In the genomic region with DNA sequence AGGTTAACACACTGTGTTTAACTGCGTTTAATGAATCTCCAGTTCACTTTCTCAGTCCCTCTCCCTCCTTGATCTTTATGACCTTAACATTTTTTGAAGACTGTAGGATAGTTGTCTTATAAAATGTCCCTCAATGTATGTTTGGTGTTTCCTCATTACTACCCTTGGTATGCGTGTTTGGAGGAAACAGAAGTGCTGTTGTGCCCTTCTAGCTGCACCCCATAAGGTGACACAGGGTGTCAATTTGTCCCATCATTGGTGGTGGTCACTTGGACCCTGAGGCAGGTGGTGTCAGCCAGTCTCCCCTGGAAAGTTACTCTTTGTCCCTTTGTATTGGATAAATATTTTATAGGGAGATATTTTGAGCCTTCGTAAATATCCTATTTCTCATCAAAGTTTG, we compare ENCODE assay signal across 19 cellular contexts. TPM values are rescaled to one million over a fixed set of nuclear protein-coding genes. Genes with fewer than 3 reads are reported as not detected.
DNase-seq lines count a peak whose midpoint lies in the region; ATAC-seq, FAIRE-seq and TF ChIP-seq lines count a peak whose summit lies in the region.
"Had no signal": no experiment of that assay in that cellular context is flagged by ENCODE, and none has a peak within 500 bp of the region (broad histone marks: within the 10 kb centered on the region; RNA-seq: fewer than 3 reads in every experiment).

No MANE protein-coding gene starts in this region.

- H4K20me1 ChIP-seq in IMR-90 (ENCODE audit: insufficient read depth, low read length) (peaks cover 20% of the 10 kb centered on the region; the same call in 1 of the 2 replicates), H1 (replicated peaks in 1 of 2; ENCODE audit: control insufficient read depth in 1 of 2, insufficient read depth in 2 of 2, low read length in 2 of 2) (peaks cover 3 to 4% of the 10 kb centered on the region in 2 experiments)

- H3K9me3 Mint-ChIP-seq in MCF 10A (ENCODE audit: unreplicated experiment): no peaks in the 10 kb centered on the region
- H3K9me3 Mint-ChIP-seq: H9, IgD-negative memory B cell had no signal

- no peaks in the 10 kb centered on the region for H3K4me1 ChIP-seq in breast epithelium
- H3K4me1 ChIP-seq in IMR-90 (ENCODE audit: control insufficient read depth, insufficient read depth, low read length): peaks cover 3% of the 10 kb centered on the region; the same call in 1 of the 2 replicates
- H3K4me1 ChIP-seq in H1 (replicated peaks in 1 of 4; ENCODE audit: control insufficient read depth in 3 of 4, insufficient read depth in 4 of 4, low read length in 3 of 4): no peaks in the 10 kb centered on the region
- peaks cover 0 to 3% of the 10 kb centered on the region in 2 donors for H3K4me1 ChIP-seq in kidney (ENCODE audit: control insufficient read depth in 1 of 2, insufficient read depth in 1 of 2, low read depth in 1 of 2, low read length in 2 of 2)
- H3K4me1 ChIP-seq: SJSA1 had no signal

- FAIRE-seq in H1 (lab: Jason Lieb, UNC): no peak
- FAIRE-seq in kidney (lab: Jason Lieb, UNC): no peak

- CTCF ChIA-PET in MCF 10A (lab: Yijun Ruan, JAX): interaction anchor here (1.3 kb wide), 1 partner anchor 179 kb away, joined by 4 read pairs; no protein-coding TSS in a partner anchor
- CTCF ChIA-PET in IMR-90 (lab: Yijun Ruan, JAX): no interaction called here
- CTCF ChIA-PET in H1 (lab: Charles Lee; ENCODE audit: partially characterized antibody): no interaction called here

- no peak for DNase-seq in MCF 10A (ENCODE audit: unreplicated experiment)
- DNase-seq in breast epithelium (ENCODE audit: low spot score in 2 of 2): no peak
- no peak for DNase-seq in IMR-90
- no peak for DNase-seq in H1 (ENCODE audit: low read depth in 1 of 2, low spot score in 2 of 2)
- DNase-seq in dermis blood vessel endothelial cell: no peak
- DNase-seq in kidney: no peak
- DNase-seq: C1 segment of cervical spinal cord, GDM1, H9, Kasumi-1, MM.1S, NCI-H1092 treated with DMSO at 0.1 percent for 48 hours, NCI-H2081 treated with DMSO at 0.1 percent for 48 hours, NCI-H446 treated with DMSO at 0.1 percent for 48 hours had no signal

- H3K4ac ChIP-seq in IMR-90 (ENCODE audit: low read depth, low read length) (no peak overlapping the region), H1 (replicated peaks; ENCODE audit: insufficient read length, low read depth, low read length) (no peak overlapping the region)

- no peak for TF ChIP-seq RAD21 in IMR-90 (IDR thresholded peaks at IDR 0.05; ENCODE audit: low read length)
- no peak for TF ChIP-seq RAD21 in H1 (IDR thresholded peaks at IDR 0.05 in 1 of 2, conservative IDR thresholded peaks at IDR 0.05 in 1 of 2; ENCODE audit: low read depth in 2 of 2, low read length in 2 of 2)

- no peak overlapping the region for H4K8ac ChIP-seq in IMR-90 (ENCODE audit: low read depth in 2 of 2, low read length in 2 of 2)
- H4K8ac ChIP-seq in H1 (ENCODE audit: extremely low read depth, insufficient read depth, low read length): no peak overlapping the region

- H3K27ac ChIP-seq in breast epithelium (no peak overlapping the region), IMR-90 (ENCODE audit: insufficient read depth, low read length) (no peak overlapping the region), H1 (ENCODE audit: low read depth, low read length) (no peak overlapping the region), kidney (ENCODE audit: low read depth in 2 of 2, low read length in 2 of 2) (no peak overlapping the region)
- H3K27ac ChIP-seq: HL-60, SJSA1 had no signal

- H4K91ac ChIP-seq in IMR-90 (ENCODE audit: insufficient read depth, low read depth, low read length) (no peak overlapping the region), H1 (replicated peaks; ENCODE audit: insufficient read length, low read length) (no peak overlapping the region)

- no peaks in the 10 kb centered on the region for H3K27me3 Mint-ChIP-seq in MCF 10A (ENCODE audit: insufficient read depth, unreplicated experiment)
- H3K27me3 Mint-ChIP-seq: IgD-negative memory B cell had no signal

- H3K4me3 ChIP-seq in breast epithelium (no peak overlapping the region), IMR-90 (ENCODE audit: insufficient read depth, low read depth, low read length) (no peak overlapping the region), H1 (ENCODE audit: extremely low read depth in 1 of 4, insufficient read depth in 2 of 4, low read depth in 3 of 4, low read length in 4 of 4) (no peak overlapping the region), kidney (ENCODE audit: low read length in 2 of 2) (no peak overlapping the region)
- H3K4me3 ChIP-seq: SJSA1 had no signal

- H3K79me1 ChIP-seq in IMR-90 (ENCODE audit: low read depth in 1 of 2, low read length in 2 of 2) (peaks cover 8 to 56% of the 10 kb centered on the region in 2 experiments), H1 (ENCODE audit: low read depth, low read length) (no peaks in the 10 kb centered on the region; the same call in 1 of the 2 replicates)

- no peak overlapping the region for H4K5ac ChIP-seq in IMR-90 (ENCODE audit: low read depth, low read length)
- no peak overlapping the region for H4K5ac ChIP-seq in H1 (ENCODE audit: insufficient read length, low read depth, low read length)

- no peak for ATAC-seq in IMR-90 (ENCODE audit: low read depth)
- no peak for ATAC-seq in HG03469 (IDR thresholded peaks at IDR 0.05; ENCODE audit: unreplicated experiment)
- ATAC-seq: Panc1 had no signal

- no peak overlapping the region for H3K4me3 Mint-ChIP-seq in MCF 10A (ENCODE audit: unreplicated experiment)
- H3K4me3 Mint-ChIP-seq: H9, IgD-negative memory B cell had no signal

- H2BK120ac ChIP-seq in IMR-90 (ENCODE audit: low read depth, low read length): no peak overlapping the region
- no peak overlapping the region for H2BK120ac ChIP-seq in H1 (replicated peaks; ENCODE audit: low read depth, low read length)

- no peak overlapping the region for H2BK12ac ChIP-seq in H1 (ENCODE audit: low read depth, low read length)

- peak overlapping the region; percentile 44 for H3K27ac Mint-ChIP-seq in MCF 10A (ENCODE audit: low read depth, unreplicated experiment)

- H2AK5ac ChIP-seq in IMR-90 (ENCODE audit: low read depth, low read length) (no peak overlapping the region), H1 (ENCODE audit: low read depth, low read length) (no peak overlapping the region)

- H3K14ac ChIP-seq in IMR-90 (replicated peaks; ENCODE audit: low read depth, low read length): no peak overlapping the region
- no peak overlapping the region for H3K14ac ChIP-seq in H1 (ENCODE audit: insufficient read length)

- no CpG with 5 or more reads among the region's 3 CpGs for WGBS in IMR-90 (ENCODE audit: extremely low coverage in 2 of 2, insufficient read length in 1 of 2), 2 experiments
- WGBS in H1 (ENCODE audit: extremely low coverage in 1 of 2, insufficient coverage in 1 of 2, insufficient read length in 1 of 2, insufficient replicate concordance in 2 of 2, low coverage in 1 of 2, low lambda C conversion rate in 2 of 2, missing lambda C conversion rate in 1 of 2), 2 experiments: 95% methylated on average over 3 of the region's 3 CpGs; no CpG with 5 or more reads in 1 of the 2 experiments

- H2BK15ac ChIP-seq in IMR-90 (ENCODE audit: low read depth, low read length): no peak overlapping the region
- H2BK15ac ChIP-seq in H1 (ENCODE audit: low read length): no peak overlapping the region

- H3K23ac ChIP-seq in IMR-90 (ENCODE audit: low read depth, low read length) (0 out of 2 replicates have a peak overlapping the region, but pooled peaks have one; percentile 38), H1 (ENCODE audit: insufficient read length) (no peak overlapping the region)

- H3K9ac ChIP-seq in IMR-90 (ENCODE audit: low read depth, low read length) (no peak overlapping the region), H1 (replicated peaks in 1 of 4; ENCODE audit: extremely low read depth in 1 of 4, low read depth in 3 of 4, low read length in 3 of 4) (no peak overlapping the region), kidney (ENCODE audit: low read length in 2 of 2) (no peak overlapping the region)

- H3K4me2 ChIP-seq in IMR-90 (ENCODE audit: low read depth, low read length) (no peak overlapping the region), H1 (ENCODE audit: insufficient read depth in 1 of 2, low read depth in 2 of 2, low read length in 2 of 2) (no peak overlapping the region)

- no peaks in the 10 kb centered on the region for H3K23me2 ChIP-seq in H1 (ENCODE audit: low read depth, low read length)

- POLR2A ChIA-PET in MCF 10A (lab: Yijun Ruan, JAX) (interaction anchor here (0.6 to 0.9 kb wide), 4 partner anchors 8 to 1381 kb away, joined by 3 to 4 read pairs (median 3); no protein-coding TSS in a partner anchor), IMR-90 (lab: Charles Lee; ENCODE audit: unreplicated experiment) (no interaction called here), H1 (lab: Charles Lee; ENCODE audit: partially characterized antibody) (interaction anchor here (0.7 to 1.9 kb wide), 4 partner anchors 9 to 51 kb away, joined by 3 to 7 read pairs (median 4); no protein-coding TSS in a partner anchor)

- in situ Hi-C loops in IMR-90 (cut with MboI; ENCODE audit: low sequenced_read_pairs): no loop called here

- no peak overlapping the region for H2AFZ ChIP-seq in IMR-90 (replicated peaks; ENCODE audit: low read length, poor library complexity)
- H2AFZ ChIP-seq in H1 (ENCODE audit: low read length): no peak overlapping the region

- H3K27me3 ChIP-seq in breast epithelium: no peaks in the 10 kb centered on the region
- H3K27me3 ChIP-seq in IMR-90 (ENCODE audit: control insufficient read depth, insufficient read depth, low read length): no peaks in the 10 kb centered on the region
- no peaks in the 10 kb centered on the region for H3K27me3 ChIP-seq in H1 (replicated peaks in 1 of 4; ENCODE audit: control insufficient read depth in 3 of 4, extremely low read depth in 1 of 4, insufficient read depth in 3 of 4, low read length in 3 of 4)
- H3K27me3 ChIP-seq: SJSA1 had no signal

- peaks cover 98% of the 10 kb centered on the region for H3K36me3 Mint-ChIP-seq in MCF 10A (ENCODE audit: insufficient read depth, unreplicated experiment)

- TF ChIP-seq CTCF in MCF 10A (IDR thresholded peaks at IDR 0.05; ENCODE audit: unreplicated experiment): no peak
- no peak for TF ChIP-seq CTCF in breast epithelium (IDR thresholded peaks at IDR 0.05)
- TF ChIP-seq CTCF in IMR-90 (conservative IDR thresholded peaks at IDR 0.05; ENCODE audit: low read depth, low read length): no peak
- TF ChIP-seq CTCF in H1 (IDR thresholded peaks at IDR 0.05; ENCODE audit: control extremely low read depth in 1 of 3, insufficient read depth in 1 of 3, low read depth in 1 of 3, low read length in 3 of 3): no peak
- no peak for TF ChIP-seq CTCF in kidney (IDR thresholded peaks at IDR 0.05; ENCODE audit: borderline replicate concordance, extremely low read depth, insufficient read depth)

- intact Hi-C loops in MCF 10A (cut with micrococcal nuclease): loop anchor here (5.0 kb wide), 1 partner anchor 53 kb away; a partner anchor contains a TSS
- intact Hi-C loops in breast epithelium (cut with DNase I; ENCODE audit: low total_unique reads): loop anchor here (10.0 kb wide), 1 partner anchor 81 kb away; no protein-coding TSS in a partner anchor
- intact Hi-C loops in IMR-90 (cut with micrococcal nuclease): no loop called here
- intact Hi-C loops in kidney (cut with DNase I): no loop called here

- no peak for TF ChIP-seq POLR2A in breast epithelium (IDR thresholded peaks at IDR 0.05)
- TF ChIP-seq POLR2A in IMR-90 (IDR thresholded peaks at IDR 0.05; ENCODE audit: low read depth, low read length): no peak
- TF ChIP-seq POLR2A in H1 (IDR thresholded peaks at IDR 0.05; ENCODE audit: control extremely low read depth in 1 of 2, low read depth in 2 of 2, low read length in 2 of 2): no peak

- no peak overlapping the region for H3K18ac ChIP-seq in IMR-90 (ENCODE audit: low read depth, low read length)
- H3K18ac ChIP-seq in H1 (ENCODE audit: extremely low read depth, low read length): no peak overlapping the region

- dilution Hi-C loops in IMR-90 (cut with HindIII; ENCODE audit: low sequenced_read_pairs, unreplicated experiment): no loop called here

- H3K9me1 ChIP-seq in IMR-90 (ENCODE audit: insufficient read depth, low read length): peaks cover 11% of the 10 kb centered on the region; the same call in 1 of the 2 replicates

- BruUV-seq in MCF 10A (replicated peaks; lab: Mats Ljungman, UMichigan): no TSS peak
- BruUV-seq in IMR-90 (replicated peaks; lab: Mats Ljungman, UMichigan): no TSS peak

- H3K79me2 ChIP-seq in H1 (ENCODE audit: control insufficient read depth in 1 of 2, insufficient read depth in 2 of 2, low read length in 2 of 2): no peaks in the 10 kb centered on the region

- H2AK9ac ChIP-seq in IMR-90 (replicated peaks; ENCODE audit: low read depth, low read length, poor library complexity): no peak overlapping the region

- H2BK20ac ChIP-seq in IMR-90 (ENCODE audit: low read depth, low read length) (no peak overlapping the region), H1 (ENCODE audit: low read length) (no peak overlapping the region)

- no peak for TF ChIP-seq EP300 in H1 (IDR thresholded peaks at IDR 0.05; ENCODE audit: borderline replicate concordance in 1 of 2, low read depth in 2 of 2, low read length in 2 of 2)

- H3K4me1 Mint-ChIP-seq in MCF 10A (ENCODE audit: insufficient read depth, unreplicated experiment): peaks cover 17% of the 10 kb centered on the region

- no peaks in the 10 kb centered on the region for H3K36me3 ChIP-seq in breast epithelium
- peaks cover 44% of the 10 kb centered on the region for H3K36me3 ChIP-seq in IMR-90 (ENCODE audit: control insufficient read depth, insufficient read depth, low read length)
- peaks cover 2 to 51% (median 26%) of the 10 kb centered on the region in 4 experiments; a peak in 7 of 8 replicates for H3K36me3 ChIP-seq in H1 (ENCODE audit: control insufficient read depth in 2 of 4, insufficient read depth in 4 of 4, low read length in 3 of 4)
- peaks cover 19 to 38% of the 10 kb centered on the region in 2 donors for H3K36me3 ChIP-seq in kidney (ENCODE audit: control insufficient read depth in 1 of 2, insufficient read depth in 2 of 2, low read length in 2 of 2)

- H3K9me3 ChIP-seq in breast epithelium (no peaks in the 10 kb centered on the region), IMR-90 (ENCODE audit: control insufficient read depth, insufficient read depth, low read length) (no peaks in the 10 kb centered on the region), H1 (ENCODE audit: insufficient read depth in 2 of 2, low read depth in 1 of 2, low read length in 1 of 2) (no peaks in the 10 kb centered on the region), kidney (ENCODE audit: control insufficient read depth in 1 of 2, low read length in 2 of 2) (no peaks in the 10 kb centered on the region)
- H3K9me3 ChIP-seq: SJSA1 had no signal

- H3K56ac ChIP-seq in IMR-90 (ENCODE audit: extremely low read depth, insufficient read depth, low read length) (no peak overlapping the region), H1 (replicated peaks; ENCODE audit: insufficient read length, low read depth, low read length) (no peak overlapping the region)

- H2BK5ac ChIP-seq in IMR-90 (ENCODE audit: low read depth, low read length, poor library complexity, severe bottlenecking) (no peak overlapping the region), H1 (ENCODE audit: low read depth, low read length) (no peak overlapping the region)

RNA-seq across cellular contexts. Expression of a gene that starts 52.3 kb away (rescaled TPM):
- total RNA-seq in MCF 10A (2022): 173 and 222 TPM in 2 replicates
- total RNA-seq in breast epithelium: 10 to 100 TPM; 63.6 to 70.2 (median 68.1) TPM
- 126 and 127 TPM in 2 replicates for total RNA-seq in IMR-90 (2012; rRNA removed)
- polyA plus RNA-seq in IMR-90 (2012; rRNA removed): 123 and 148 TPM in 2 replicates
- 48.2 and 80.7 TPM in 2 replicates for polyA plus RNA-seq in IMR-90 (2012; cell fraction: cytosol; rRNA removed)
- 20.9 and 67.7 TPM in 2 replicates for polyA plus RNA-seq in IMR-90 (2012; cell fraction: nucleus; rRNA removed; ENCODE audit: low replicate concordance)
- total RNA-seq in H1 (2021; fragmentation: NEBNext Ultra II Directional; extraction: Animal tissue kit (Norgen Biotek cat#: 25700)): 162 and 165 TPM in 2 replicates
- 91.9 and 97.1 TPM in 2 replicates for polyA plus RNA-seq in H1 (2011; rRNA removed)
- polyA plus RNA-seq in H1 (2011; cell fraction: cytosol; rRNA removed): 131 TPM
- polyA plus RNA-seq in H1 (2011; cell fraction: nucleus; rRNA removed): 107 TPM
- polyA plus RNA-seq in H1 (2012, experiment 1 of 2): 92.8 to 135 TPM (median 97.9 TPM) in 4 replicates
- 18.8 TPM for polyA plus RNA-seq in H1 (2012, experiment 2 of 2)
- polyA plus RNA-seq in H1 (2013, experiment 1 of 2): 113 TPM
- 121 TPM for polyA plus RNA-seq in H1 (2013, experiment 2 of 2)
- 183 and 188 TPM in 2 replicates for polyA minus RNA-seq in H1 (2011; rRNA and poly(A)+ RNA removed)
- polyA minus RNA-seq in H1 (2011; cell fraction: cytosol; rRNA and poly(A)+ RNA removed): 187 TPM
- 75.9 TPM for polyA minus RNA-seq in H1 (2011; cell fraction: nucleus; rRNA and poly(A)+ RNA removed)
- total RNA-seq in dermis blood vessel endothelial cell: 75.0 and 98.8 TPM in 2 replicates
- total RNA-seq in kidney: 76.5 TPM
- polyA plus RNA-seq in kidney (ENCODE audit: insufficient read depth, low read depth, low replicate concordance): 40.5 TPM

Comparison
In these comparisons a context has a peak if more than half of its experiments do, and no peak if none do; other contexts are left out.
1. intact Hi-C loops: an anchor here in MCF 10A (5.0 kb wide) and breast epithelium (10.0 kb wide); none called in IMR-90 and kidney.